In genomic region chr11:63813035-63813562, GRCh38 we compare ENCODE assay signal across 1 cellular context.
TF ChIP-seq lines count a peak whose summit lies in the region.

SPINDOC (plus strand) TSS chr11:63813456; CDS start chr11:63813687, 231 bp downstream.

TF ChIP-seq in HEK293, 187 proteins besides CTCF, POLR2A, EP300 and RAD21 (continued from another document and continues in another):
- TF ChIP-seq TSHZ1 (tag by site-specific recombination; IDR thresholded peaks at IDR 0.05; ENCODE audit: borderline replicate concordance) (no peak), ZBTB48 (tag by site-specific recombination; IDR thresholded peaks at IDR 0.05) (no peak), SCRT2 (tag by site-specific recombination; IDR thresholded peaks at IDR 0.05) (no peak), KLF10 (tag by site-specific recombination; IDR thresholded peaks at IDR 0.05) (0 out of 2 replicates have a peak, but pooled peaks have one; percentile 19), ZNF561 (tag by site-specific recombination; IDR thresholded peaks at IDR 0.05; ENCODE audit: borderline replicate concordance) (peak; percentile 32; the same call in 1 of the 2 replicates), ZNF518A (tag by site-specific recombination; conservative IDR thresholded peaks at IDR 0.05; ENCODE audit: low read depth) (no peak), REPIN1 (tag by site-specific recombination; IDR thresholded peaks at IDR 0.05; ENCODE audit: low read depth) (no peak), IKZF3 (tag by site-specific recombination; IDR thresholded peaks at IDR 0.05) (0 out of 2 replicates have a peak, but pooled peaks have one; percentile 19), ZNF544 (tag by site-specific recombination; IDR thresholded peaks at IDR 0.05) (no peak), ZBTB8A (tag by site-specific recombination; IDR thresholded peaks at IDR 0.05) (peak; percentile 26; the same call in 1 of the 2 replicates), ZNF280D (tag by site-specific recombination; IDR thresholded peaks at IDR 0.05) (no peak), ZBTB7A (tag by site-specific recombination; IDR thresholded peaks at IDR 0.05; ENCODE audit: low read depth) (no peak), ZNF223 (tag by site-specific recombination; IDR thresholded peaks at IDR 0.05) (no peak), GFI1B (tag by site-specific recombination; IDR thresholded peaks at IDR 0.05) (no peak), EGR2 (tag by site-specific recombination; IDR thresholded peaks at IDR 0.05; ENCODE audit: low read depth) (no peak), ZXDB (tag by site-specific recombination; IDR thresholded peaks at IDR 0.05) (peak; percentile 53), ZNF704 (tag by site-specific recombination; IDR thresholded peaks at IDR 0.05) (no peak), ZNF623 (tag by site-specific recombination; IDR thresholded peaks at IDR 0.05) (no peak), ZNF324 (tag by site-specific recombination; IDR thresholded peaks at IDR 0.05) (no peak), ZNF792 (tag by site-specific recombination; IDR thresholded peaks at IDR 0.05) (no peak), ZNF449 (tag by site-specific recombination; IDR thresholded peaks at IDR 0.05) (no peak), ZBTB10 (tag by site-specific recombination; IDR thresholded peaks at IDR 0.05) (peak; percentile 63; the same call in 1 of the 2 replicates), ZNF560 (tag by site-specific recombination; IDR thresholded peaks at IDR 0.05; ENCODE audit: borderline replicate concordance) (no peak), ZNF274 (IDR thresholded peaks at IDR 0.05; ENCODE audit: low read length) (no peak), ZNF274 (tag by site-specific recombination; IDR thresholded peaks at IDR 0.05; ENCODE audit: borderline replicate concordance) (no peak), ZFP69B (tag by site-specific recombination; IDR thresholded peaks at IDR 0.05) (peak; percentile 31; the same call in 1 of the 2 replicates), ZNF548 (tag by site-specific recombination; IDR thresholded peaks at IDR 0.05) (no peak), ZBTB21 (tag by site-specific recombination; IDR thresholded peaks at IDR 0.05) (no peak), ZNF48 (tag by site-specific recombination; IDR thresholded peaks at IDR 0.05) (no peak), ZIC2 (tag by site-specific recombination; IDR thresholded peaks at IDR 0.05) (peak; percentile 23; the same call in 1 of the 2 replicates), GLIS2 (tag by site-specific recombination; IDR thresholded peaks at IDR 0.05) (peak; percentile 59), ZNF585B (tag by site-specific recombination; IDR thresholded peaks at IDR 0.05) (no peak), ZNF692 (tag by site-specific recombination; IDR thresholded peaks at IDR 0.05) (0 out of 2 replicates have a peak, but pooled peaks have one; percentile 23), ZNF837 (tag by site-specific recombination; IDR thresholded peaks at IDR 0.05) (no peak), ZNF473 (tag by site-specific recombination; IDR thresholded peaks at IDR 0.05) (no peak), KLF8 (tag by site-specific recombination; IDR thresholded peaks at IDR 0.05) (0 out of 2 replicates have a peak, but pooled peaks have one; percentile 27), SP7 (tag by site-specific recombination; IDR thresholded peaks at IDR 0.05) (0 out of 2 replicates have a peak, but pooled peaks have one; percentile 19), ZNF791 (tag by site-specific recombination; IDR thresholded peaks at IDR 0.05) (no peak), ZNF391 (tag by site-specific recombination; IDR thresholded peaks at IDR 0.05; ENCODE audit: borderline replicate concordance, low read depth) (no peak), ZNF670 (tag by site-specific recombination; IDR thresholded peaks at IDR 0.05; ENCODE audit: low read depth) (no peak), ZNF660 (tag by site-specific recombination; IDR thresholded peaks at IDR 0.05) (peak; percentile 26; the same call in 1 of the 2 replicates), ZNF174 (tag by site-specific recombination; IDR thresholded peaks at IDR 0.05) (no peak), ELK4 (IDR thresholded peaks at IDR 0.05; ENCODE audit: borderline replicate concordance, low read depth, low read length) (no peak)
